ENCODE assay signal across 8 cellular contexts in genomic region chr1:29179641-29180184, GRCh38. TPM values are rescaled to one million over a fixed set of nuclear protein-coding genes. Genes with fewer than 3 reads are reported as not detected.
DNase-seq lines count a peak whose midpoint lies in the region; ATAC-seq, FAIRE-seq and TF ChIP-seq lines count a peak whose summit lies in the region.

No MANE protein-coding gene starts in this region.

- peak; percentile 50 for DNase-seq in GF-D8 (lab: John Stamatoyannopoulos, UW)
- DNase-seq in Peyer's patch = no peak
- no peak for DNase-seq in epithelial cell of prostate (ENCODE audit: low read depth, low spot score)
- no peak for DNase-seq in prostate gland (ENCODE audit: low spot score)
- no peak for DNase-seq in cerebellar nuclear complex (lab: John Stamatoyannopoulos, UW)
- DNase-seq in stimulated activated CD4-positive, alpha-beta T cell treated with anti-CD3 and anti-CD28 coated beads, Interleukin-12 subunit alpha, Interleukin-12 subunit beta, amount 100 ng/mL, for 4 hours = no peak
- DNase-seq in RCC 7860 (ENCODE audit: low spot score) = no peak

- TF ChIP-seq POLR2A in Peyer's patch (IDR thresholded peaks at IDR 0.05) (no peak), prostate gland (IDR thresholded peaks at IDR 0.05) (no peak)

- 20% methylated on average over 4 of the region's 4 CpGs for WGBS in prostate gland

- H3K9me3 ChIP-seq in Peyer's patch (no peaks in the 10 kb centered on the region), prostate gland (no peaks in the 10 kb centered on the region)

- peaks cover 0 to 47% (median 9%) of the 10 kb centered on the region in 4 donors for H3K4me1 ChIP-seq in Peyer's patch
- no peaks in the 10 kb centered on the region for H3K4me1 ChIP-seq in prostate gland (replicated peaks)

- intact Hi-C loops in prostate gland (cut with DNase I) = loop anchor here (2.0 kb wide), 1 partner anchor 55 kb away; no protein-coding TSS in a partner anchor

- H3K27ac ChIP-seq in Peyer's patch (peak overlapping the region in 2 of 4 donors; percentile 15 to 99), epithelial cell of prostate (peak overlapping the region; percentile 93), prostate gland (no peak overlapping the region)

- H3K4me3 ChIP-seq in Peyer's patch (peak overlapping the region in 3 of 4 donors; percentile 80 to 96 (median 89)), prostate gland (peak overlapping the region; percentile 97 to 98)

- H3K36me3 ChIP-seq in Peyer's patch (no peaks in the 10 kb centered on the region), prostate gland (no peaks in the 10 kb centered on the region)

- ATAC-seq in HG03135 (IDR thresholded peaks at IDR 0.05; ENCODE audit: unreplicated experiment) = no peak

- no peak for TF ChIP-seq CTCF in Peyer's patch (IDR thresholded peaks at IDR 0.05)
- no peak for TF ChIP-seq CTCF in prostate gland (IDR thresholded peaks at IDR 0.05)

- no peaks in the 10 kb centered on the region for H3K27me3 ChIP-seq in Peyer's patch
- H3K27me3 ChIP-seq in prostate gland (replicated peaks; ENCODE audit: insufficient read depth) = no peaks in the 10 kb centered on the region

- no peak for FAIRE-seq in RCC 7860 (lab: Jason Lieb, UNC)

RNA-seq across cellular contexts. Expression of gene SRSF4, which starts 2.0 kb away (rescaled TPM):
- total RNA-seq in Peyer's patch (100 to 1,000 TPM in 1 of 4 donors, 10 to 100 TPM in 3; 62.7 to 153 (median 88.8) TPM), prostate gland (10 to 100 TPM; 55.2 to 65.7 TPM)

RNA-seq across cellular contexts. Expression of gene MECR, which starts 51.0 kb away (rescaled TPM):
- 10 to 100 TPM in 3 of 4 donors, 1 to 10 TPM in 1; 9.3 to 31.4 (median 19.1) TPM for total RNA-seq in Peyer's patch
- total RNA-seq in prostate gland = 10 to 100 TPM; 17.7 to 49.3 TPM

RNA-seq across cellular contexts. Expression of gene TMEM200B, which starts 56.0 kb away (rescaled TPM):
- total RNA-seq in Peyer's patch (1 to 10 TPM; 2.0 to 2.8 (median 2.3) TPM), prostate gland (10 to 100 TPM; 13.0 to 58.0 TPM)

RNA-seq across cellular contexts. Expression of gene PTPRU, which starts 56.6 kb away (rescaled TPM):
- total RNA-seq in Peyer's patch (1 to 10 TPM in 3 of 4 donors, under 1 TPM in 1; 0.18 to 5.0 (median 4.0) TPM), prostate gland (10 to 100 TPM; 49.9 to 60.5 TPM)
